ENCODE assay signal across 14 cellular contexts in the genomic region with DNA sequence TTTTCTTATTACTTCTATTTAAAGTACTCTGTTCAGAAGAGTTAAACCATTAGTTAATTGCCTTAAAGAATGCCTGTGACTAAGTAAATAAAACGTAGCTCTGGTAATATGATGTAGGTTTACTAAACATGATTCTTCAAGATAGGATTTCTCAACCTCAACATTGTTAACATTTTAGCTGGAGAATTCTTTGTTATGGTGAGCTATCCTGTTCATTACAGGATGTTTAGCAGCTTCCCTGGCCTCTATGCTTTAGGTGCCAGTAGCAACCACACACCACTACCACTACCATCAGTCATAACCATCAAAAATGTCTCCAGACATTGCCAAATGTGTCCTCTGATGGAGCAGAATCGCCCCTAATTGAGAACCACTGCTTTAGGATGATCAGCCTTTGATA.
DNase-seq lines count a peak whose midpoint lies in the region; ATAC-seq lines count a peak whose summit lies in the region.
"Had no signal": no experiment of that assay in that cellular context is flagged by ENCODE, and none has a peak within 500 bp of the region (broad histone marks: within the 10 kb centered on the region; RNA-seq: fewer than 3 reads in every experiment).

No MANE protein-coding gene starts in this region.

- H3K36me3 ChIP-seq in adipocyte (ENCODE audit: control insufficient read depth, insufficient read depth, low read length, severe bottlenecking) = peaks cover 58% of the 10 kb centered on the region

- H3K4me1 ChIP-seq in adipocyte (ENCODE audit: control insufficient read depth, insufficient read depth, low read length) = peaks cover 4% of the 10 kb centered on the region
- H3K4me1 ChIP-seq: BE2C had no signal

- no peak for ATAC-seq in stimulated activated naive CD8-positive, alpha-beta T cell treated with anti-CD3 and anti-CD28 coated beads, Interleukin-15, Interleukin-2, amounts not matched to agents 100 U/mL and 50 U/mL, for 24 hours
- ATAC-seq in GM21786 (IDR thresholded peaks at IDR 0.05; ENCODE audit: unreplicated experiment) = no peak
- ATAC-seq: GM12878 had no signal

- H3K27me3 ChIP-seq in adipocyte (replicated peaks; ENCODE audit: control insufficient read depth, insufficient read depth, low read length) = no peaks in the 10 kb centered on the region
- H3K27me3 ChIP-seq: BE2C had no signal

- no peaks in the 10 kb centered on the region for H3K27me3 Mint-ChIP-seq in stimulated activated naive CD8-positive, alpha-beta T cell treated with anti-CD3 and anti-CD28 coated beads, Interleukin-15, Interleukin-2, amounts not matched to agents 100 ng/mL and 50 ng/mL, for 24 hours
- H3K27me3 Mint-ChIP-seq: CD4-positive, alpha-beta memory T cell had no signal

- peaks cover 77% of the 10 kb centered on the region for H3K36me3 Mint-ChIP-seq in stimulated activated naive CD8-positive, alpha-beta T cell treated with anti-CD3 and anti-CD28 coated beads, Interleukin-15, Interleukin-2, amounts not matched to agents 100 ng/mL and 50 ng/mL, for 24 hours (ENCODE audit: low read depth)

- H3K4me3 Mint-ChIP-seq in stimulated activated naive CD8-positive, alpha-beta T cell treated with anti-CD3 and anti-CD28 coated beads, Interleukin-15, Interleukin-2, amounts not matched to agents 100 ng/mL and 50 ng/mL, for 24 hours = no peak overlapping the region
- H3K4me3 Mint-ChIP-seq: CD4-positive, alpha-beta memory T cell; H9 had no signal

- H3K4me1 Mint-ChIP-seq in stimulated activated naive CD8-positive, alpha-beta T cell treated with anti-CD3 and anti-CD28 coated beads, Interleukin-15, Interleukin-2, amounts not matched to agents 100 ng/mL and 50 ng/mL, for 24 hours (ENCODE audit: low read depth) = peaks cover 20% of the 10 kb centered on the region
- H3K4me1 Mint-ChIP-seq: H9 had no signal

- peak overlapping the region; percentile 29 for H3K27ac Mint-ChIP-seq in stimulated activated naive CD8-positive, alpha-beta T cell treated with anti-CD3 and anti-CD28 coated beads, Interleukin-15, Interleukin-2, amounts not matched to agents 100 ng/mL and 50 ng/mL, for 24 hours
- H3K27ac Mint-ChIP-seq: H9 had no signal

- H3K9me3 ChIP-seq in adipocyte (ENCODE audit: control insufficient read depth, low read length) = no peaks in the 10 kb centered on the region
- H3K9me3 ChIP-seq: BE2C had no signal

- H3K9ac ChIP-seq in adipocyte (ENCODE audit: low read length) = no peak overlapping the region

- no peak for DNase-seq in stimulated activated naive CD8-positive, alpha-beta T cell treated with anti-CD3 and anti-CD28 coated beads, Interleukin-15, Interleukin-2, amounts not matched to agents 100 U/mL and 50 U/mL, for 24 hours
- DNase-seq in adipocyte (ENCODE audit: low read depth) (peak; percentile 21), iris pigment epithelial cell (ENCODE audit: low read depth) (peak; percentile 46), NCI-H1694 treated with DMSO at 0.1 percent for 48 hours (lab: John Stamatoyannopoulos, UW) (no peak), NCI-H1417 (lab: John Stamatoyannopoulos, UW) (no peak)
- DNase-seq: ACHN; BE2C; CD4-positive, alpha-beta memory T cell; DMS79; GOT3; H9 had no signal

- H3K4me3 ChIP-seq in adipocyte (ENCODE audit: low read length) = no peak overlapping the region
- H3K4me3 ChIP-seq: GM12878 had no signal

- no peaks in the 10 kb centered on the region for H3K9me3 Mint-ChIP-seq in stimulated activated naive CD8-positive, alpha-beta T cell treated with anti-CD3 and anti-CD28 coated beads, Interleukin-15, Interleukin-2, amounts not matched to agents 100 ng/mL and 50 ng/mL, for 24 hours
- H3K9me3 Mint-ChIP-seq: CD4-positive, alpha-beta memory T cell; H9 had no signal

Comparison
In these comparisons a context has a peak if more than half of its experiments do, and no peak if none do; other contexts are left out.
1. DNase-seq: peak in adipocyte (single experiment) and iris pigment epithelial cell (single experiment); none in stimulated activated naive CD8-positive, alpha-beta T cell treated with anti-CD3 and anti-CD28 coated beads, Interleukin-15, Interleukin-2, amounts not matched to agents 100 U/mL and 50 U/mL, for 24 hours (single experiment), NCI-H1694 treated with DMSO at 0.1 percent for 48 hours (single experiment) and NCI-H1417 (0 of 3).